In genomic region chr14:32457213-32457920, GRCh38 we compare ENCODE assay signal across 16 cellular contexts.
DNase-seq lines count a peak whose midpoint lies in the region; ATAC-seq and TF ChIP-seq lines count a peak whose summit lies in the region.
"Had no signal": no experiment of that assay in that cellular context is flagged by ENCODE, and none has a peak within 500 bp of the region (broad histone marks: within the 10 kb centered on the region; RNA-seq: fewer than 3 reads in every experiment).

No MANE protein-coding gene starts in this region.

- H3K4me3 ChIP-seq in astrocyte of the spinal cord (ENCODE audit: low read depth, low read length) = no peak overlapping the region
- H3K4me3 ChIP-seq in right cardiac atrium (ENCODE audit: low read length) = no peak overlapping the region
- H3K4me3 ChIP-seq in trophoblast cell (ENCODE audit: low read depth, low read length) = no peak overlapping the region
- no peak overlapping the region for H3K4me3 ChIP-seq in effector memory CD4-positive, alpha-beta T cell (ENCODE audit: insufficient read depth, low read depth, low read length, poor library complexity, severe bottlenecking)
- no peak overlapping the region for H3K4me3 ChIP-seq in endodermal cell (ENCODE audit: low read length)
- H3K4me3 ChIP-seq: esophagus squamous epithelium, right lobe of liver had no signal

- TF ChIP-seq CTCF in astrocyte of the spinal cord (IDR thresholded peaks at IDR 0.05; ENCODE audit: low read depth, low read length) (no peak), endodermal cell (conservative IDR thresholded peaks at IDR 0.05) (no peak)

- H3K27ac ChIP-seq in right cardiac atrium (ENCODE audit: low read length) = peak overlapping the region; percentile 86
- H3K27ac ChIP-seq in trophoblast cell (ENCODE audit: low read depth, low read length) = peak overlapping the region; percentile 98
- H3K27ac ChIP-seq in effector memory CD4-positive, alpha-beta T cell (ENCODE audit: insufficient read depth, low read length, poor library complexity, severe bottlenecking) = no peak overlapping the region
- no peak overlapping the region for H3K27ac ChIP-seq in endodermal cell (ENCODE audit: low read depth, low read length)
- H3K27ac ChIP-seq: esophagus squamous epithelium, HL-60, right lobe of liver had no signal

- no peak overlapping the region for H3K4me3 Mint-ChIP-seq in endodermal cell
- H3K4me3 Mint-ChIP-seq: naive thymus-derived CD4-positive, alpha-beta T cell had no signal

- H3K23ac ChIP-seq in trophoblast cell (ENCODE audit: low read length) = no peak overlapping the region

- no peak overlapping the region for H3K18ac ChIP-seq in trophoblast cell (ENCODE audit: low read length)

- no peak overlapping the region for H3K4ac ChIP-seq in trophoblast cell (ENCODE audit: low read depth, low read length)

- H3K27ac Mint-ChIP-seq in endodermal cell = no peak overlapping the region
- H3K27ac Mint-ChIP-seq: naive thymus-derived CD4-positive, alpha-beta T cell had no signal

- no peak overlapping the region for H3K14ac ChIP-seq in trophoblast cell (ENCODE audit: low read length)

- DNase-seq in ELF-1 (ENCODE audit: low read depth, low spot score) (peak; percentile 46), astrocyte of the spinal cord (ENCODE audit: low read depth, low spot score) (peak; percentile 77), right cardiac atrium (peak; percentile 60 to 77 (median 75)), trophoblast cell (peak; percentile 72 to 90), endodermal cell (no peak)
- DNase-seq in effector memory CD4-positive, alpha-beta T cell = no peak
- no peak for DNase-seq in activated CD8-positive, alpha-beta memory T cell treated with anti-CD3 and anti-CD28 coated beads, Interleukin-2, amount 50 U/mL, for 4 hours
- DNase-seq: activated naive CD4-positive, alpha-beta T cell treated with anti-CD3 and anti-CD28 coated beads, Interleukin-2, amount 50 U/mL, for 16 hours; C1 segment of cervical spinal cord; esophagus squamous epithelium; naive thymus-derived CD4-positive, alpha-beta T cell; right lobe of liver; SIG-M5; stimulated activated naive CD4-positive, alpha-beta T cell had no signal

- 22% methylated on average over 5 of the region's 5 CpGs for WGBS in right cardiac atrium
- WGBS in trophoblast cell (ENCODE audit: extremely low coverage, insufficient coverage, insufficient read length) = no CpG with 5 or more reads among the region's 5 CpGs
- 85 to 94% methylated on average over 3 to 5 of the region's 5 CpGs for WGBS in endodermal cell (ENCODE audit: insufficient coverage in 1 of 2, insufficient read length in 1 of 2), 2 experiments

- in situ Hi-C loops in astrocyte of the spinal cord (cut with HindIII; ENCODE audit: low sequenced_read_pairs) = no loop called here

- H3K36me3 ChIP-seq in trophoblast cell (ENCODE audit: control insufficient read depth in 1 of 2, insufficient read depth in 2 of 2, low read length in 2 of 2) = no peaks in the 10 kb centered on the region
- H3K36me3 ChIP-seq in effector memory CD4-positive, alpha-beta T cell (ENCODE audit: control insufficient read depth, insufficient read depth, low read length) = no peaks in the 10 kb centered on the region
- H3K36me3 ChIP-seq in endodermal cell (ENCODE audit: control insufficient read depth, insufficient read depth, low read length) = no peaks in the 10 kb centered on the region
- H3K36me3 ChIP-seq: esophagus squamous epithelium, right lobe of liver had no signal

- no peak overlapping the region for H4K12ac ChIP-seq in trophoblast cell (ENCODE audit: low read depth, low read length)

- H2BK5ac ChIP-seq in trophoblast cell (ENCODE audit: low read depth, low read length, poor library complexity) = peak overlapping the region; percentile 96

- H3K9me3 ChIP-seq in right cardiac atrium (ENCODE audit: control insufficient read depth, low read length) = no peaks in the 10 kb centered on the region
- H3K9me3 ChIP-seq in trophoblast cell (ENCODE audit: insufficient read depth, low read depth, low read length) = no peaks in the 10 kb centered on the region
- H3K9me3 ChIP-seq in effector memory CD4-positive, alpha-beta T cell (ENCODE audit: control insufficient read depth, low read length) = no peaks in the 10 kb centered on the region
- H3K9me3 ChIP-seq in endodermal cell (ENCODE audit: control insufficient read depth, low read length) = no peaks in the 10 kb centered on the region
- H3K9me3 ChIP-seq: esophagus squamous epithelium, right lobe of liver had no signal

- ATAC-seq in right cardiac atrium = peak; percentile 96 to 98
- ATAC-seq in GM19035 (IDR thresholded peaks at IDR 0.05; ENCODE audit: unreplicated experiment) = no peak
- ATAC-seq: naive thymus-derived CD4-positive, alpha-beta T cell had no signal

- H3K79me2 ChIP-seq in trophoblast cell (ENCODE audit: control insufficient read depth, insufficient read depth, low read length, poor library complexity) = peaks cover 3% of the 10 kb centered on the region

- H2BK120ac ChIP-seq in trophoblast cell (ENCODE audit: insufficient read depth, low read length, poor library complexity) = peak overlapping the region; percentile 92

- H2AK5ac ChIP-seq in trophoblast cell (ENCODE audit: low read length) = no peak overlapping the region

- H2BK12ac ChIP-seq in trophoblast cell (ENCODE audit: low read length) = no peak overlapping the region

- H3K27me3 ChIP-seq in right cardiac atrium (ENCODE audit: control insufficient read depth, insufficient read depth) (no peaks in the 10 kb centered on the region), trophoblast cell (ENCODE audit: insufficient read depth, low read length) (no peaks in the 10 kb centered on the region), endodermal cell (ENCODE audit: control insufficient read depth, insufficient read depth, low read length, poor library complexity, severe bottlenecking) (no peaks in the 10 kb centered on the region)
- H3K27me3 ChIP-seq in effector memory CD4-positive, alpha-beta T cell (replicated peaks; ENCODE audit: control insufficient read depth, insufficient read depth, low read length, poor library complexity, severe bottlenecking) = no peaks in the 10 kb centered on the region
- H3K27me3 ChIP-seq: esophagus squamous epithelium, right lobe of liver had no signal

- no peak overlapping the region for H4K91ac ChIP-seq in trophoblast cell (ENCODE audit: low read depth, low read length)

- H3K9ac ChIP-seq in trophoblast cell (ENCODE audit: low read length) = no peak overlapping the region
- no peak overlapping the region for H3K9ac ChIP-seq in endodermal cell (ENCODE audit: extremely low read depth, low read length, poor library complexity, severe bottlenecking)

- H3K4me1 Mint-ChIP-seq in endodermal cell = no peaks in the 10 kb centered on the region
- H3K4me1 Mint-ChIP-seq: naive thymus-derived CD4-positive, alpha-beta T cell had no signal

- H3K36me3 Mint-ChIP-seq in endodermal cell (ENCODE audit: low read depth) = peaks cover 1% of the 10 kb centered on the region

- H3K4me1 ChIP-seq in right cardiac atrium (ENCODE audit: control insufficient read depth, insufficient read depth, low read length) (peaks cover 2% of the 10 kb centered on the region), trophoblast cell (ENCODE audit: control insufficient read depth in 1 of 2, insufficient read depth in 2 of 2, low read length in 2 of 2) (peaks cover 11 to 17% of the 10 kb centered on the region in 2 experiments), endodermal cell (ENCODE audit: control insufficient read depth, insufficient read depth, low read length) (no peaks in the 10 kb centered on the region)
- H3K4me1 ChIP-seq in effector memory CD4-positive, alpha-beta T cell (ENCODE audit: control insufficient read depth, insufficient read depth, low read length, poor library complexity, severe bottlenecking) = no peaks in the 10 kb centered on the region
- H3K4me1 ChIP-seq: right lobe of liver had no signal

- no peak overlapping the region for H2AFZ ChIP-seq in trophoblast cell (ENCODE audit: insufficient read depth, low read length, poor library complexity)

- no peak overlapping the region for H4K8ac ChIP-seq in trophoblast cell (ENCODE audit: low read depth, low read length)

- H3K79me1 ChIP-seq in trophoblast cell (ENCODE audit: low read length) = peaks cover 19% of the 10 kb centered on the region

- H3K27me3 Mint-ChIP-seq in endodermal cell (ENCODE audit: insufficient read depth) = no peaks in the 10 kb centered on the region

- intact Hi-C loops in right cardiac atrium (cut with DNase I) = no loop called here

- H3K4me2 ChIP-seq in trophoblast cell (ENCODE audit: low read length) = no peak overlapping the region

- peaks cover 2% of the 10 kb centered on the region for H3K9me3 Mint-ChIP-seq in endodermal cell

Comparison
In these comparisons a context has a peak if more than half of its experiments do, and no peak if none do; other contexts are left out.
1. DNase-seq: peak in ELF-1 (single experiment), astrocyte of the spinal cord (single experiment), right cardiac atrium (3 of 3) and trophoblast cell (2 of 2); none in effector memory CD4-positive, alpha-beta T cell (0 of 3), activated CD8-positive, alpha-beta memory T cell treated with anti-CD3 and anti-CD28 coated beads, Interleukin-2, amount 50 U/mL, for 4 hours (single experiment) and endodermal cell (single experiment).
2. H3K27ac ChIP-seq: peak in right cardiac atrium (single experiment) and trophoblast cell (single experiment); none in effector memory CD4-positive, alpha-beta T cell (single experiment) and endodermal cell (single experiment).